ENCODE assay signal across 1 cellular context in the genomic region with DNA sequence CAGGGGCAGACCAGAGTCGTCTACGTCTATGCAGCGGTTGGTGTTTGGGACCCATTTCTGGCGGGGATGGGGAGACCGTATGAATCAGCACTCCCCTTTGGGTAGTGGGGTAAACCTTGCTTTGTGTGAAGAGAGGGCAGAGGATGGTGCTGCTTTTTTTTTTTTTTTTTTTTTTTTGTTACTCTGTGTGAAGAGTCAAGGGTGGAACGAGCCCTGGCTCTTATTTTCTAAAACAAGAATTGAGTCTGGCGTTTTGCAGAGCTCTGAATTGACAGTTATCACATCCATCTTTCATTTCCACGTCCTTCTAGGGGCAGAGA.
TF ChIP-seq lines count a peak whose summit lies in the region.

No MANE protein-coding gene starts in this region.

TF ChIP-seq in K562, 482 proteins besides CTCF, POLR2A, EP300 and RAD21 (continued from another document):
- TF ChIP-seq ZHX1 (conservative IDR thresholded peaks at IDR 0.05; ENCODE audit: low read length) (no peak), NFE2 (IDR thresholded peaks at IDR 0.05; ENCODE audit: low read depth) (peak; percentile 47)
